ENCODE assay signal across 1 cellular context in the genomic region with DNA sequence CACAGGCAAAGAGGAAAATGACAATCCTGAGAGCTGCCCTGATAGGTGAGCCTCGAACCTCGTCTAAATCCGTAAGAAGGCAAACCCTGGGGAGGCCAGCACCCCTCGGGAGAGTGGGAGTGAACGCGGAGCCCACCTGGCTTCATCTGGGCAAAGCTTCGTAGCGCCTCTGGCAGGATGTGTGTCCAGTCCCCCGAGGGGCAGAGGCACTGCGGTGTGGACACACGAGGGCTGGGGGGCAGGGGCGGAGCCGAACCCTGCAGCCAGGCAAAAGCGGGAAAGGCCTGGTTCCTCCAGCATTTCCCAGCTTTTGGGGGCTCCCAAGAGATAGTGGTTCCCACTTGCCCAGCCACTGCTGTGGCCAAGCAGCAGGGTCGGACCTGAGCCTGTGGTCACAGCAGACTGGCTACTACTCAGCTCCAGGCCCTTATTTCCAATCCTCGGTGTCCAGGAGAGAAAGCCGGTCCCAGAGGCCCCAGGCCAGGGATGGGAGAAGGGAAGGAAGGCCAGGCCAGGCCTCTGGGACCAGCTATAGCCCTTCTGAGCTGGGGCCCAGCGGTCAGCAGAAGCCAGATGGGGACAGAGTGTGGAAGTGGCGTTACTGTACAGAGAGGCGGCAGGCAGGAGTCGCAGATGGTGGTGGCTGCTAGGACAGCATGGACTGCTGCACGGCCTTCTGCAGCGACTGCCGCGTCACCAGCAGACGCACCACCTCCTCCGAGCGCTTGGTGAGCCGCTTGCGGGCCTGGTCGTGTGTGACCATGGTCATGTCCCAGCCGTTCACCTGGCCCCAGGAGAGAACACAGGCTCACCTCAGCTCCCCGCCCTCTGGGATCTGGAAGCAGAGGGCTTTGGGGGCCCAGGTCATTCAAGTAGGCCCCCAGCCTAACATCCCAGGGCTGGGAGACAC.
TF ChIP-seq lines count a peak whose summit lies in the region.

No MANE protein-coding gene starts in this region.

TF ChIP-seq in endothelial cell of umbilical vein, 7 proteins besides CTCF, POLR2A, EP300 and RAD21:
- TF ChIP-seq EZH2 (IDR thresholded peaks at IDR 0.05; ENCODE audit: borderline replicate concordance, low read depth, low read length, severe bottlenecking) = no peak
- no peak for TF ChIP-seq MYC (IDR thresholded peaks at IDR 0.05; ENCODE audit: low read depth, low read length)
- peak; percentile 14 for TF ChIP-seq POLR2AphosphoS5 (IDR thresholded peaks at IDR 0.05; ENCODE audit: insufficient read depth, low read depth, low read length)
- TF ChIP-seq JUN (IDR thresholded peaks at IDR 0.05; ENCODE audit: borderline replicate concordance, insufficient read depth, insufficient read length, low read depth) = no peak
- TF ChIP-seq, protein P1, sequence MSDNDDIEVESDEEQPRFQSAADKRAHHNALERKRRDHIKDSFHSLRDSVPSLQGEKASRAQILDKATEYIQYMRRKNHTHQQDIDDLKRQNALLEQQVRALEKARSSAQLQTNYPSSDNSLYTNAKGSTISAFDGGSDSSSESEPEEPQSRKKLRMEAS (IDR thresholded peaks at IDR 0.05; ENCODE audit: insufficient read depth, insufficient read length) = no peak
- no peak for TF ChIP-seq FOS (IDR thresholded peaks at IDR 0.05; ENCODE audit: borderline replicate concordance, insufficient read depth, low read length)
- TF ChIP-seq GATA2 (IDR thresholded peaks at IDR 0.05; ENCODE audit: insufficient read depth, insufficient read length, low read depth, low read length) = no peak
TF ChIP-seq in endothelial cell of umbilical vein: peak in this region for 1.
